Comparison of ENCODE assay signal across 18 cellular contexts in the genomic region with DNA sequence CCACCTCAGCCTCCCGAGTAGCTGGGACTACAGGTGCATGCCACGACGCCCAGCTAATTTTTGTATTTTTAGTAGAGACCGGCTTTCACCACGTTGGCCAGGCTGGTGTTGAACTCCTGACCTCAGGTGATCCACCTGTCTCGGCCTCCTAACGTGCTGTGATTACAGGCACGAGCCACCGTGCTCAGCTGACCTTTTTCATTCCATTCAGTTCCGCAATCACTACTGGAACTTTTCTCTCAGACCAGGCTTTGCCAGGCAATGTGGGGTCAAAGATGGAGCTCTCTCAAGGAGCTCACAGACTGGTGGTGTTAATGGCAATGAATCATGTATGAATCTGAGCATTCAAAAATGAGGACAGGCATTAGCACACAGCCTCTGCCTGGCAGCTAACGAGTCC. TPM values are rescaled to one million over a fixed set of nuclear protein-coding genes. Genes with fewer than 3 reads are reported as not detected.
DNase-seq lines count a peak whose midpoint lies in the region; ATAC-seq and TF ChIP-seq lines count a peak whose summit lies in the region.
"Had no signal": no experiment of that assay in that cellular context is flagged by ENCODE, and none has a peak within 500 bp of the region (broad histone marks: within the 10 kb centered on the region; RNA-seq: fewer than 3 reads in every experiment).

No MANE protein-coding gene starts in this region.

- H3K4me3 Mint-ChIP-seq in activated CD8-positive, alpha-beta memory T cell treated with anti-CD3 and anti-CD28 coated beads, Interleukin-2, amount 10 ng/mL, durations not matched to agents 7 days and 5 days: no peak overlapping the region

- no peak for DNase-seq in activated CD8-positive, alpha-beta memory T cell treated with anti-CD3 and anti-CD28 coated beads, Interleukin-2, amount 10 ng/mL, durations not matched to agents 7 days and 5 days
- DNase-seq in activated CD8-positive, alpha-beta memory T cell treated with anti-CD3 and anti-CD28 coated beads, Interleukin-2, amount 50 U/mL, for 4 hours: no peak
- DNase-seq in RWPE1 (ENCODE audit: low spot score) (no peak), kidney tubule cell (ENCODE audit: low spot score) (peak; percentile 25), ecto neural progenitor cell (ENCODE audit: low spot score) (no peak), NCI-H2227 (lab: John Stamatoyannopoulos, UW; ENCODE audit: unreplicated experiment) (no peak)
- DNase-seq in activated CD8-positive, alpha-beta memory T cell treated with anti-CD3 and anti-CD28 coated beads, Interleukin-2, amount 50 U/mL, for 48 hours: no peak
- DNase-seq: 8988T; CD4-positive, CD25-positive, alpha-beta regulatory T cell; DMS79 treated with DMSO at 0.1 percent for 48 hours; GDM1; NCI-H1092; NCI-H187; NCI-H2171; NCI-H82; SW 1271 had no signal

- no peak for ATAC-seq in activated CD8-positive, alpha-beta memory T cell treated with anti-CD3 and anti-CD28 coated beads, Interleukin-2, amount 10 ng/mL, durations not matched to agents 7 days and 5 days
- no peak for ATAC-seq in HG03039 (IDR thresholded peaks at IDR 0.05; ENCODE audit: unreplicated experiment)

- peak overlapping the region; percentile 49 for H3K27ac Mint-ChIP-seq in activated CD8-positive, alpha-beta memory T cell treated with anti-CD3 and anti-CD28 coated beads, Interleukin-2, amount 10 ng/mL, durations not matched to agents 7 days and 5 days

- POLR2A ChIA-PET in RWPE1 (lab: Yijun Ruan, JAX; ENCODE audit: low non-redundant PET): no interaction called here

- no peak for TF ChIP-seq CTCF in RWPE1 (conservative IDR thresholded peaks at IDR 0.05; ENCODE audit: low read depth)

- H3K9me3 Mint-ChIP-seq in activated CD8-positive, alpha-beta memory T cell treated with anti-CD3 and anti-CD28 coated beads, Interleukin-2, amount 10 ng/mL, durations not matched to agents 7 days and 5 days (ENCODE audit: low read depth): no peaks in the 10 kb centered on the region
- H3K9me3 Mint-ChIP-seq: CD4-positive, CD25-positive, alpha-beta regulatory T cell had no signal

- peaks cover 45% of the 10 kb centered on the region for H3K4me1 Mint-ChIP-seq in activated CD8-positive, alpha-beta memory T cell treated with anti-CD3 and anti-CD28 coated beads, Interleukin-2, amount 10 ng/mL, durations not matched to agents 7 days and 5 days

- CTCF ChIA-PET in activated CD8-positive, alpha-beta memory T cell treated with anti-CD3 and anti-CD28 coated beads, Interleukin-2, amount 10 ng/mL, durations not matched to agents 7 days and 5 days (lab: Charles Lee): no interaction called here
- CTCF ChIA-PET in RWPE1 (lab: Yijun Ruan, JAX): interaction anchor here (0.5 kb wide), 1 partner anchor 103 kb away, joined by 4 read pairs; no protein-coding TSS in a partner anchor

- H3K27ac ChIP-seq in RWPE1: peak overlapping the region; percentile 97

- no peaks in the 10 kb centered on the region for H3K27me3 Mint-ChIP-seq in activated CD8-positive, alpha-beta memory T cell treated with anti-CD3 and anti-CD28 coated beads, Interleukin-2, amount 10 ng/mL, durations not matched to agents 7 days and 5 days
- H3K27me3 Mint-ChIP-seq: CD4-positive, CD25-positive, alpha-beta regulatory T cell had no signal

- H3K36me3 Mint-ChIP-seq in activated CD8-positive, alpha-beta memory T cell treated with anti-CD3 and anti-CD28 coated beads, Interleukin-2, amount 10 ng/mL, durations not matched to agents 7 days and 5 days: peaks cover 2% of the 10 kb centered on the region
- H3K36me3 Mint-ChIP-seq: CD4-positive, CD25-positive, alpha-beta regulatory T cell had no signal

RNA-seq across cellular contexts. Expression of a gene that starts 9.5 kb away (rescaled TPM):
- 10 to 100 TPM; 38.4 to 40.1 TPM for total RNA-seq in activated CD8-positive, alpha-beta memory T cell treated with anti-CD3 and anti-CD28 coated beads, Interleukin-2, amount 10 ng/mL, durations not matched to agents 7 days and 5 days

RNA-seq across cellular contexts. Expression of a gene that starts 10.3 kb away (rescaled TPM):
- 10 to 100 TPM; 16.3 to 19.2 TPM for total RNA-seq in activated CD8-positive, alpha-beta memory T cell treated with anti-CD3 and anti-CD28 coated beads, Interleukin-2, amount 10 ng/mL, durations not matched to agents 7 days and 5 days

RNA-seq across cellular contexts. Expression of a gene that starts 57.4 kb away (rescaled TPM):
- not detected for total RNA-seq in activated CD8-positive, alpha-beta memory T cell treated with anti-CD3 and anti-CD28 coated beads, Interleukin-2, amount 10 ng/mL, durations not matched to agents 7 days and 5 days
- total RNA-seq: CD4-positive, CD25-positive, alpha-beta regulatory T cell; NCI-H460 had no signal
